ENCODE assay signal across 16 cellular contexts in the genomic region with DNA sequence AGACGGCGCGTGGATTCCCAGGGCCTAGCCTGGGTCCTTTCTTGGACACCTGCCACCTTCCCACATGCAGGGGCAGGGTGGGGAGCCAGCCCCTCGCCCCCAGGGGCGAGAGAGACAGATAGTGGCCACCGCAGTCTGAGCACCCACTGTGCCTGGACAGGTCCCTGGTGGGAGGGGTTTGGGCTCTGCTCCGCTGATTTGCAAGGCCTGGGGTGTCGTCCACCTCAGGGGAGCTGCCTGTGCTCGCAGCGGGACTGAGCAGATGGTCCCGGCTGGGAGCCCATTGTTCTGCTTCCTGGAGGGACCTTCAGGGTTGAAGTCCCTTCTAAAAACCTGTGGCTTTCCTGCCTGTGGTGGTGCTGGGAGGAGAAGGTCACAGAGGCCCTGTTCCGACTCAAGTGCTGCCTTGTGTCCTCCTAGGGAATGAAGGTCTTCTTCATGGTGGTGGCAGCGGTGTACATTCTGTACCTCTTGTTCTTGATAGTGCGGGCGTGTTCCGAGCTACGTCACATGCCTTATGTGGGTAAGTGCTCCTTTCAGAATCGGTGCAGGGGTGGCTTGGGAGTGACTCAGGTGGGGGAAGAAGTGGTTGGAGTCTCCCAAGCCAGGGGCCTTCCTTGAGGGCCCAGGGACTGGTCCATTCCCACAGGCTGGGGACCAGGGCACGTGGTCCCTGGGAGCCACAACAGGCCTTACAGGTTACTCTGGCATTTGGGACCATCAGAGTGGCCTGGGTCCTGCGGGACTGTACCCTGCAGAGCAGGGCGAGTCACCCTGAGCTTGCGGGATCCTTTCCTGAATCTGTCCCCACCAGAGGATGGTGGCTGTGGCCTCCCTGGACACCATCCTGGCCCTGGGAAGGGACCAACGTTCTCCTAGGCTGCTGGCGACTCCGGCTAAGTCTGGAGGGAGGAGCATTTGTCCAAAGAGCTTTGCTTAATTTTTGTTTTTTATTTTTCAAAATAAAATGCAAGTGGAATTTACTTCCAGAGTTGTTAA. TPM values are rescaled to one million over a fixed set of nuclear protein-coding genes. Genes with fewer than 3 reads are reported as not detected.
DNase-seq lines count a peak whose midpoint lies in the region; ATAC-seq and TF ChIP-seq lines count a peak whose summit lies in the region.
"Had no signal": no experiment of that assay in that cellular context is flagged by ENCODE, and none has a peak within 500 bp of the region (broad histone marks: within the 10 kb centered on the region; RNA-seq: fewer than 3 reads in every experiment).

No MANE protein-coding gene starts in this region.

- TF ChIP-seq POLR2A in prostate gland (IDR thresholded peaks at IDR 0.05) = no peak

- WGBS in prostate gland = 92% methylated on average over 21 of the region's 25 CpGs
- WGBS in mesenchymal stem cell = 96% methylated on average over 25 of the region's 25 CpGs

- TF ChIP-seq CTCF in GM10248 (IDR thresholded peaks at IDR 0.05; ENCODE audit: control extremely low read depth, extremely low read depth, low read depth, missing control alignments) (no peak), osteoblast (IDR thresholded peaks at IDR 0.05; ENCODE audit: extremely low read depth, low read depth, low read length) (no peak), GM20000 (IDR thresholded peaks at IDR 0.05; ENCODE audit: extremely low read depth, missing control alignments) (no peak), prostate gland (IDR thresholded peaks at IDR 0.05) (no peak)

- H3K9me3 ChIP-seq in osteoblast (ENCODE audit: low read depth, low read length) (no peaks in the 10 kb centered on the region), prostate gland (no peaks in the 10 kb centered on the region), mesenchymal stem cell (ENCODE audit: control insufficient read depth, low read length) (no peaks in the 10 kb centered on the region)
- H3K9me3 ChIP-seq: tibial nerve had no signal

- no peak overlapping the region for H3K9ac ChIP-seq in mesenchymal stem cell (ENCODE audit: low read length)

- H3K27me3 Mint-ChIP-seq in central memory CD8-positive, alpha-beta T cell = no peaks in the 10 kb centered on the region

- no peak overlapping the region for H2AK5ac ChIP-seq in mesenchymal stem cell (ENCODE audit: low read length, severe bottlenecking)

- H3K27ac Mint-ChIP-seq in central memory CD8-positive, alpha-beta T cell (ENCODE audit: low read depth) = peak overlapping the region; percentile 84

- no peak overlapping the region for H3K23ac ChIP-seq in mesenchymal stem cell (ENCODE audit: low read length in 2 of 2)

- peaks cover 4% of the 10 kb centered on the region for H4K20me1 ChIP-seq in osteoblast (ENCODE audit: insufficient read depth, low read length)

- peaks cover 17% of the 10 kb centered on the region for H3K79me2 ChIP-seq in osteoblast (ENCODE audit: insufficient read depth, low read length)

- no peak overlapping the region for H2BK5ac ChIP-seq in mesenchymal stem cell (ENCODE audit: low read depth, low read length, poor library complexity, severe bottlenecking)

- H3K36me3 ChIP-seq in osteoblast (ENCODE audit: insufficient read depth, low read length) (peaks cover 62% of the 10 kb centered on the region), prostate gland (no peaks in the 10 kb centered on the region), mesenchymal stem cell (ENCODE audit: control insufficient read depth in 1 of 2, insufficient read depth in 2 of 2, low read depth in 1 of 2, low read length in 2 of 2) (peaks cover 81% of the 10 kb centered on the region in 2 experiments)

- no peak for ATAC-seq in central memory CD8-positive, alpha-beta T cell (replicated peaks; ENCODE audit: extremely low read depth, poor library complexity, severe bottlenecking)
- ATAC-seq in GM21447 (IDR thresholded peaks at IDR 0.05; ENCODE audit: unreplicated experiment) = no peak
- ATAC-seq: activated naive CD4-positive, alpha-beta T cell treated with anti-CD3 and anti-CD28 coated beads, Interleukin-2, amount 50 U/mL, for 72 hours had no signal

- peaks cover 41% of the 10 kb centered on the region for H3K79me1 ChIP-seq in mesenchymal stem cell (replicated peaks; ENCODE audit: low read length, poor library complexity, severe bottlenecking)

- H2BK15ac ChIP-seq in mesenchymal stem cell (ENCODE audit: low read depth, poor library complexity, severe bottlenecking) = no peak overlapping the region

- H3K36me3 Mint-ChIP-seq in central memory CD8-positive, alpha-beta T cell (ENCODE audit: insufficient read depth) = peaks cover 40% of the 10 kb centered on the region

- H2BK12ac ChIP-seq in mesenchymal stem cell (ENCODE audit: low read length in 2 of 2) = no peak overlapping the region

- no peak overlapping the region for H3K4me3 Mint-ChIP-seq in central memory CD8-positive, alpha-beta T cell

- H3K27me3 ChIP-seq in osteoblast (ENCODE audit: insufficient read depth, low read length) (no peaks in the 10 kb centered on the region), prostate gland (replicated peaks; ENCODE audit: insufficient read depth) (no peaks in the 10 kb centered on the region), mesenchymal stem cell (ENCODE audit: control insufficient read depth in 1 of 2, insufficient read depth in 1 of 2, low read length in 2 of 2) (no peaks in the 10 kb centered on the region)
- H3K27me3 ChIP-seq: dorsolateral prefrontal cortex, tibial nerve had no signal

- H4K8ac ChIP-seq in mesenchymal stem cell (ENCODE audit: low read length) = no peak overlapping the region

- H2AFZ ChIP-seq in osteoblast (ENCODE audit: low read length) (no peak overlapping the region), mesenchymal stem cell (ENCODE audit: low read depth, low read length) (no peak overlapping the region)

- H3K4me1 ChIP-seq in osteoblast (ENCODE audit: insufficient read depth, low read length) (peaks cover 4% of the 10 kb centered on the region), prostate gland (replicated peaks) (no peaks in the 10 kb centered on the region), mesenchymal stem cell (ENCODE audit: control insufficient read depth, insufficient read depth, low read depth, low read length) (no peaks in the 10 kb centered on the region)
- H3K4me1 ChIP-seq: tibial nerve had no signal

- H3K14ac ChIP-seq in mesenchymal stem cell (ENCODE audit: low read length in 2 of 2) = no peak overlapping the region

- no peak overlapping the region for H3K27ac ChIP-seq in osteoblast (ENCODE audit: low read depth, low read length)
- H3K27ac ChIP-seq in prostate gland = no peak overlapping the region
- no peak overlapping the region for H3K27ac ChIP-seq in mesenchymal stem cell (ENCODE audit: low read length, poor library complexity, severe bottlenecking)

- H3K4me1 Mint-ChIP-seq in central memory CD8-positive, alpha-beta T cell = peaks cover 29% of the 10 kb centered on the region

- intact Hi-C loops in prostate gland (cut with DNase I) = no loop called here

- DNase-seq in GM10248 (ENCODE audit: extremely low spot score) = peak; percentile 11
- peak; percentile 46 for DNase-seq in NCI-H345 (lab: John Stamatoyannopoulos, UW)
- DNase-seq in central memory CD8-positive, alpha-beta T cell (ENCODE audit: low spot score in 2 of 2) = no peak
- DNase-seq in osteoblast (ENCODE audit: insufficient read length, low spot score, missing footprints) = peak; percentile 62
- DNase-seq in GM20000 (ENCODE audit: low spot score) = no peak
- no peak for DNase-seq in prostate gland (ENCODE audit: low spot score)
- no peak for DNase-seq in mesenchymal stem cell
- DNase-seq: dorsolateral prefrontal cortex; midbrain; NCI-H1048; occipital lobe; stimulated activated CD4-positive, alpha-beta T cell treated with anti-CD3 and anti-CD28 coated beads, Interleukin-4, amount 100 ng/mL, for 24 hours; SW 1271 had no signal

- H4K91ac ChIP-seq in mesenchymal stem cell (ENCODE audit: low read length) = no peak overlapping the region

- H3K4ac ChIP-seq in mesenchymal stem cell (ENCODE audit: low read depth in 1 of 2, low read length in 2 of 2) = no peak overlapping the region

- H3K4me2 ChIP-seq in osteoblast (ENCODE audit: insufficient read depth, low read length) (no peak overlapping the region), mesenchymal stem cell (ENCODE audit: low read length, poor library complexity, severe bottlenecking) (no peak overlapping the region)

- H2BK120ac ChIP-seq in mesenchymal stem cell (ENCODE audit: low read depth, low read length) = no peak overlapping the region

- CTCF ChIA-PET in GM10248 (lab: Yijun Ruan, JAX) = interaction anchor here (1.3 kb wide), 1 partner anchor 19 kb away, joined by 3 read pairs; no protein-coding TSS in a partner anchor

- H3K9me3 Mint-ChIP-seq in central memory CD8-positive, alpha-beta T cell = peaks cover 6% of the 10 kb centered on the region
- H3K9me3 Mint-ChIP-seq: activated naive CD4-positive, alpha-beta T cell treated with anti-CD3 and anti-CD28 coated beads, Interleukin-2, amount 50 U/mL, for 72 hours had no signal

- H3K4me3 ChIP-seq in osteoblast (ENCODE audit: insufficient read depth, low read length) (no peak overlapping the region), prostate gland (no peak overlapping the region), mesenchymal stem cell (ENCODE audit: insufficient read depth in 1 of 2, low read depth in 1 of 2, low read length in 2 of 2) (no peak overlapping the region)
- H3K4me3 ChIP-seq: dorsolateral prefrontal cortex, tibial nerve had no signal

- H3K18ac ChIP-seq in mesenchymal stem cell (ENCODE audit: low read depth in 1 of 2, low read length in 2 of 2) = no peak overlapping the region

- POLR2A ChIA-PET in GM10248 (lab: Yijun Ruan, JAX) = interaction anchor here (0.5 kb wide), 1 partner anchor 11 kb away, joined by 3 read pairs; no protein-coding TSS in a partner anchor

RNA-seq across cellular contexts. Expression of a gene that starts 19.6 kb away (rescaled TPM):
- 54.3 and 70.4 TPM in 2 replicates for total RNA-seq in osteoblast
- total RNA-seq in prostate gland = 100 to 1,000 TPM in 1 of 2 donors, 10 to 100 TPM in 1; 95.9 to 138 TPM
- polyA plus RNA-seq in mesenchymal stem cell (2013, experiment 1 of 2) = 187 TPM
- polyA plus RNA-seq in mesenchymal stem cell (2013, experiment 2 of 2) = 199 TPM

RNA-seq across cellular contexts. Expression of a gene that starts 24.9 kb away (rescaled TPM):
- 1.5 and 2.2 TPM in 2 replicates for total RNA-seq in osteoblast
- total RNA-seq in prostate gland = 10 to 100 TPM in 1 of 2 donors, 1 to 10 TPM in 1; 9.9 to 12.1 TPM
- polyA plus RNA-seq in mesenchymal stem cell (2013, experiment 1 of 2) = 2.1 TPM
- polyA plus RNA-seq in mesenchymal stem cell (2013, experiment 2 of 2) = 2.3 TPM

Comparison
In these comparisons a context has a peak if more than half of its experiments do, and no peak if none do; other contexts are left out.
1. DNase-seq: peak in GM10248 (single experiment), NCI-H345 (single experiment) and osteoblast (single experiment); none in central memory CD8-positive, alpha-beta T cell (0 of 2), GM20000 (single experiment), prostate gland (single experiment) and mesenchymal stem cell (single experiment).